Comparison of ENCODE assay signal across 13 cellular contexts in genomic region chr4:123449362-123449761, GRCh38. TPM values are rescaled to one million over a fixed set of nuclear protein-coding genes. Genes with fewer than 3 reads are reported as not detected.
DNase-seq lines count a peak whose midpoint lies in the region; ATAC-seq, FAIRE-seq and TF ChIP-seq lines count a peak whose summit lies in the region.
"Had no signal": no experiment of that assay in that cellular context is flagged by ENCODE, and none has a peak within 500 bp of the region (broad histone marks: within the 10 kb centered on the region; RNA-seq: fewer than 3 reads in every experiment).

No MANE protein-coding gene starts in this region.

- CTCF ChIA-PET in H1 (lab: Charles Lee; ENCODE audit: partially characterized antibody) = interaction anchor here (1.0 to 1.4 kb wide), 2 partner anchors 13 to 211 kb away, joined by 3 to 6 read pairs; no protein-coding TSS in a partner anchor

- H2BK12ac ChIP-seq in H1 (ENCODE audit: low read depth, low read length) = no peak overlapping the region

- TF ChIP-seq RAD21 in H1 (IDR thresholded peaks at IDR 0.05 in 1 of 2, conservative IDR thresholded peaks at IDR 0.05 in 1 of 2; ENCODE audit: low read depth in 2 of 2, low read length in 2 of 2) = no peak

- FAIRE-seq in H1 (lab: Jason Lieb, UNC) = no peak

- H3K27me3 ChIP-seq in DOHH2 (ENCODE audit: control insufficient read depth, low read length) (no peaks in the 10 kb centered on the region), KMS-11 (ENCODE audit: insufficient read depth, low read depth) (no peaks in the 10 kb centered on the region), H1 (replicated peaks in 1 of 4; ENCODE audit: control insufficient read depth in 3 of 4, extremely low read depth in 1 of 4, insufficient read depth in 3 of 4, low read length in 3 of 4) (no peaks in the 10 kb centered on the region), upper lobe of right lung (no peaks in the 10 kb centered on the region)

- H4K20me1 ChIP-seq in DOHH2 (ENCODE audit: control insufficient read depth, insufficient read depth, low read depth, low read length) (no peaks in the 10 kb centered on the region), KMS-11 (ENCODE audit: insufficient read depth) (no peaks in the 10 kb centered on the region), H1 (replicated peaks in 1 of 2; ENCODE audit: control insufficient read depth in 1 of 2, insufficient read depth in 2 of 2, low read length in 2 of 2) (no peaks in the 10 kb centered on the region)

- POLR2A ChIA-PET in H1 (lab: Charles Lee; ENCODE audit: partially characterized antibody) = no interaction called here

- no peak for TF ChIP-seq POLR2A in H1 (IDR thresholded peaks at IDR 0.05; ENCODE audit: control extremely low read depth in 1 of 2, low read depth in 2 of 2, low read length in 2 of 2)

- no peak overlapping the region for H4K8ac ChIP-seq in H1 (ENCODE audit: extremely low read depth, insufficient read depth, low read length)

- H3K23me2 ChIP-seq in H1 (ENCODE audit: low read depth, low read length) = 0 out of 2 replicates have a peak, but pooled peaks cover under 1% of the 10 kb centered on the region

- no peak overlapping the region for H2AK5ac ChIP-seq in H1 (ENCODE audit: low read depth, low read length)

- H3K4me3 ChIP-seq in DOHH2 (ENCODE audit: low read length) (peak overlapping the region; percentile 46), KMS-11 (IDR thresholded peaks at IDR 0.05; ENCODE audit: insufficient read depth, low read depth, low read length) (no peak overlapping the region), H1 (ENCODE audit: extremely low read depth in 1 of 4, insufficient read depth in 2 of 4, low read depth in 3 of 4, low read length in 4 of 4) (no peak overlapping the region), upper lobe of right lung (no peak overlapping the region)

- H2BK20ac ChIP-seq in H1 (ENCODE audit: low read length) = no peak overlapping the region

- no peak overlapping the region for H4K5ac ChIP-seq in H1 (ENCODE audit: insufficient read length, low read depth, low read length)

- H3K14ac ChIP-seq in H1 (ENCODE audit: insufficient read length) = no peak overlapping the region

- H3K9ac ChIP-seq in KMS-11 = no peak overlapping the region
- H3K9ac ChIP-seq in H1 (replicated peaks in 1 of 4; ENCODE audit: extremely low read depth in 1 of 4, low read depth in 3 of 4, low read length in 3 of 4) = no peak overlapping the region

- H2AFZ ChIP-seq in KMS-11 (ENCODE audit: low read depth) (no peak overlapping the region), H1 (ENCODE audit: low read length) (no peak overlapping the region)

- H3K79me1 ChIP-seq in H1 (ENCODE audit: low read depth, low read length) = no peaks in the 10 kb centered on the region

- DNase-seq in H1 (ENCODE audit: low read depth in 1 of 2, low spot score in 2 of 2) = no peak
- DNase-seq in NCI-H748 (lab: John Stamatoyannopoulos, UW; ENCODE audit: unreplicated experiment) = no peak
- no peak for DNase-seq in UCSD-AML1 (lab: John Stamatoyannopoulos, UW; ENCODE audit: unreplicated experiment)
- DNase-seq in upper lobe of right lung = no peak
- DNase-seq: DMS79, NCI-H1105, NCI-H446 treated with DMSO at 0.1 percent for 48 hours, T1000 had no signal

- WGBS in H1 (ENCODE audit: extremely low coverage in 1 of 2, insufficient coverage in 1 of 2, insufficient read length in 1 of 2, insufficient replicate concordance in 2 of 2, low coverage in 1 of 2, low lambda C conversion rate in 2 of 2, missing lambda C conversion rate in 1 of 2), 2 experiments = 86% methylated on average over 5 of the region's 5 CpGs; no CpG with 5 or more reads in 1 of the 2 experiments

- H3K79me2 ChIP-seq in DOHH2 (ENCODE audit: control insufficient read depth, low read length) = no peaks in the 10 kb centered on the region
- H3K79me2 ChIP-seq in KMS-11 (ENCODE audit: insufficient read depth, low read depth) = no peaks in the 10 kb centered on the region
- no peaks in the 10 kb centered on the region for H3K79me2 ChIP-seq in H1 (ENCODE audit: control insufficient read depth in 1 of 2, insufficient read depth in 2 of 2, low read length in 2 of 2)

- no peak for TF ChIP-seq EP300 in H1 (IDR thresholded peaks at IDR 0.05; ENCODE audit: borderline replicate concordance in 1 of 2, low read depth in 2 of 2, low read length in 2 of 2)

- H3K9me2 ChIP-seq in DOHH2 (replicated peaks; ENCODE audit: control insufficient read depth, low read length) = no peaks in the 10 kb centered on the region

- no peak overlapping the region for H3K18ac ChIP-seq in H1 (ENCODE audit: extremely low read depth, low read length)

- no peak for TF ChIP-seq CTCF in DOHH2 (IDR thresholded peaks at IDR 0.05; ENCODE audit: low read depth, low read length, poor library complexity, severe bottlenecking)
- TF ChIP-seq CTCF in KMS-11 (conservative IDR thresholded peaks at IDR 0.05; ENCODE audit: low read depth, low read length) = no peak
- no peak for TF ChIP-seq CTCF in H1 (IDR thresholded peaks at IDR 0.05; ENCODE audit: control extremely low read depth in 1 of 3, insufficient read depth in 1 of 3, low read depth in 1 of 3, low read length in 3 of 3)
- no peak for TF ChIP-seq CTCF in upper lobe of right lung (IDR thresholded peaks at IDR 0.05)

- no peak overlapping the region; the same call in 1 of the 2 replicates for H2BK15ac ChIP-seq in H1 (ENCODE audit: low read length)

- H3K36me3 ChIP-seq in DOHH2 (ENCODE audit: control insufficient read depth, low read length) (no peaks in the 10 kb centered on the region), KMS-11 (ENCODE audit: insufficient read depth) (no peaks in the 10 kb centered on the region), H1 (ENCODE audit: control insufficient read depth in 2 of 4, insufficient read depth in 4 of 4, low read length in 3 of 4) (no peaks in the 10 kb centered on the region), upper lobe of right lung (no peaks in the 10 kb centered on the region)

- H3F3A ChIP-seq in DOHH2 (ENCODE audit: control insufficient read depth, insufficient read depth) = no peaks in the 10 kb centered on the region

- H3K56ac ChIP-seq in H1 (replicated peaks; ENCODE audit: insufficient read length, low read depth, low read length) = no peak overlapping the region

- H3K27ac ChIP-seq in DOHH2 (ENCODE audit: low read depth, low read length) (peak overlapping the region; percentile 2; the same call in 1 of the 2 replicates), KMS-11 (no peak overlapping the region), H1 (ENCODE audit: low read depth, low read length) (no peak overlapping the region), upper lobe of right lung (no peak overlapping the region)
- H3K27ac ChIP-seq: RWPE1 had no signal

- H3K4me1 ChIP-seq in DOHH2 (ENCODE audit: control insufficient read depth, low read length) = peaks cover 54% of the 10 kb centered on the region
- H3K4me1 ChIP-seq in KMS-11 (ENCODE audit: low read depth, poor library complexity, severe bottlenecking) = peaks cover 61% of the 10 kb centered on the region
- peaks cover 0 to 3% (median 0%) of the 10 kb centered on the region in 4 experiments; a peak in 3 of 7 replicates for H3K4me1 ChIP-seq in H1 (replicated peaks in 1 of 4; ENCODE audit: control insufficient read depth in 3 of 4, insufficient read depth in 4 of 4, low read length in 3 of 4)
- H3K4me1 ChIP-seq in upper lobe of right lung = peaks cover 4% of the 10 kb centered on the region

- ATAC-seq in GM19455 (IDR thresholded peaks at IDR 0.05; ENCODE audit: unreplicated experiment) = peak; percentile 12
- no peak for ATAC-seq in GM18873 (IDR thresholded peaks at IDR 0.05; ENCODE audit: low FRiP score, unreplicated experiment)
- no peak for ATAC-seq in upper lobe of right lung

- no peak overlapping the region for H3K4ac ChIP-seq in H1 (replicated peaks; ENCODE audit: insufficient read length, low read depth, low read length)

- H3K23ac ChIP-seq in H1 (ENCODE audit: insufficient read length) = no peak overlapping the region

- no peak overlapping the region for H4K91ac ChIP-seq in H1 (replicated peaks; ENCODE audit: insufficient read length, low read length)

- intact Hi-C loops in upper lobe of right lung (cut with DNase I) = no loop called here

- H2BK120ac ChIP-seq in H1 (replicated peaks; ENCODE audit: low read depth, low read length) = peak overlapping the region; percentile 75

- peak overlapping the region; percentile 61 for H3K4me2 ChIP-seq in DOHH2 (ENCODE audit: low read length)
- peak overlapping the region; percentile 58 for H3K4me2 ChIP-seq in KMS-11
- H3K4me2 ChIP-seq in H1 (ENCODE audit: insufficient read depth in 1 of 2, low read depth in 2 of 2, low read length in 2 of 2) = no peak overlapping the region

- no peak overlapping the region for H2BK5ac ChIP-seq in H1 (ENCODE audit: low read depth, low read length)

- H3K9me3 ChIP-seq in DOHH2 (ENCODE audit: control insufficient read depth, insufficient read depth, low read length) (no peaks in the 10 kb centered on the region), H1 (ENCODE audit: insufficient read depth in 2 of 2, low read depth in 1 of 2, low read length in 1 of 2) (no peaks in the 10 kb centered on the region), upper lobe of right lung (no peaks in the 10 kb centered on the region)

TF ChIP-seq in H1, 55 proteins besides CTCF, POLR2A, EP300 and RAD21 (continues in another document):
- TF ChIP-seq NANOG (IDR thresholded peaks at IDR 0.05; ENCODE audit: insufficient read depth, low read depth, low read length, poor library complexity, severe bottlenecking) = no peak
- TF ChIP-seq KDM1A (IDR thresholded peaks at IDR 0.05; ENCODE audit: borderline replicate concordance, low read length) = no peak
- no peak for TF ChIP-seq E2F6 (IDR thresholded peaks at IDR 0.05)
- TF ChIP-seq SAP30 (IDR thresholded peaks at IDR 0.05; ENCODE audit: insufficient read depth, insufficient replicate concordance, low read length) = no peak
- TF ChIP-seq GABPA (IDR thresholded peaks at IDR 0.05; ENCODE audit: borderline replicate concordance, insufficient read depth, low read length) = no peak
- TF ChIP-seq JUND (IDR thresholded peaks at IDR 0.05; ENCODE audit: low read length) = no peak

RNA-seq across cellular contexts. Expression of gene SPRY1, which starts 52.8 kb away (rescaled TPM):
- total RNA-seq in H1 (2021; fragmentation: NEBNext Ultra II Directional; extraction: Animal tissue kit (Norgen Biotek cat#: 25700)) = 54.7 and 56.2 TPM in 2 replicates
- 11.7 and 13.2 TPM in 2 replicates for polyA plus RNA-seq in H1 (2011; rRNA removed)
- 13.3 TPM for polyA plus RNA-seq in H1 (2011; cell fraction: cytosol; rRNA removed)
- polyA plus RNA-seq in H1 (2011; cell fraction: nucleus; rRNA removed) = 16.4 TPM
- 19.6 to 24.8 TPM (median 21.7 TPM) in 4 replicates for polyA plus RNA-seq in H1 (2012, experiment 1 of 2)
- polyA plus RNA-seq in H1 (2012, experiment 2 of 2) = 17.7 TPM
- polyA plus RNA-seq in H1 (2013, experiment 1 of 2) = 33.5 TPM
- 33.8 TPM for polyA plus RNA-seq in H1 (2013, experiment 2 of 2)
- 15.2 and 17.4 TPM in 2 replicates for polyA minus RNA-seq in H1 (2011; rRNA and poly(A)+ RNA removed)
- 18.7 TPM for polyA minus RNA-seq in H1 (2011; cell fraction: cytosol; rRNA and poly(A)+ RNA removed)
- polyA minus RNA-seq in H1 (2011; cell fraction: nucleus; rRNA and poly(A)+ RNA removed) = 32.7 TPM
- 134 TPM for total RNA-seq in upper lobe of right lung

Comparison
In these comparisons a context has a peak if more than half of its experiments do, and no peak if none do; other contexts are left out.
1. H3K4me2 ChIP-seq: peak in DOHH2 (single experiment) and KMS-11 (single experiment); none in H1 (0 of 2).